Comparison of ENCODE assay signal across 8 cellular contexts in the genomic region with DNA sequence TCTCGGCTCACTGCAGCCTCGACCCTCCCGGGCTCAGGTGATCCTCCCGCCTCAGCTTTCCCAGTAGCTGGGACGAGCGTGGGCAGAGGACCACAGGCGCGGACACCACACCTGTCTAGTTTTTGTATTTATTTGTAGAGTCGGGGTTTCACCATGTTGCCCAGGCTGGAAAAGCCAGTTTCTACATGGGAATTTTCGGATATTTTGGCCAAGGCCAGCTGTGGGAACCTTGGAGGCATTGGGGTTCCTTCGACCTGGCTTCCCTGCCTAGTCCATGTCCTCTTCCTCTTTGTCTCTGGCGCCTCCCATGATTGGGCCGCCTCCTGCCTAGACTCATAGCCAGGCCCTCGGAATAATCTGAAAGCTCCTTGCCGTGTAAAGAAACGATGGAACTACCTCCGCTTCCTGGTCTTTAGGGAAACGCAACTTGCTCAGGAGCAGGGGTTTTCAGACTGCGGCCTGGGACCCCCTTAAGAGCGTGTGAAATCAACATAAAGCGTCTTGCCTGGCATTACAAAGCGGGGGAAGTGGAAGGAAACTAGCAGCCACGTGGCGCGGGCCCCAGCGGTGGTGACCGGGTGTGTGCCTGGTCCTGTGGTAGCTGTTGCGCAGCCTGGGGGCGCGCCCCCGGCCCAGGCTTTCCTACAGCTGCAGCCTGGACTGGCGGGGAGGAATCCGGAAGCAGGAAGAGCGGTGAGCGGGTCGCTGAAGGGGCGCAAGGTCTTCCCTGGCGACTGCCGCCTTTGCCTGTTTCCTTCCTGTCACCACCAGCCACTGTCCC. TPM values are rescaled to one million over a fixed set of nuclear protein-coding genes. Genes with fewer than 3 reads are reported as not detected.
DNase-seq lines count a peak whose midpoint lies in the region; ATAC-seq and TF ChIP-seq lines count a peak whose summit lies in the region.

No MANE protein-coding gene starts in this region.

- no TSS peak for BruUV-seq in PC-3 (replicated peaks; lab: Mats Ljungman, UMichigan)

- peaks cover 36% of the 10 kb centered on the region for H3K4me1 Mint-ChIP-seq in progenitor cell of endocrine pancreas (ENCODE audit: low read depth)

- CTCF ChIA-PET in PC-3 (lab: Charles Lee), result interaction anchor here (0.6 to 0.7 kb wide), 2 partner anchors 26 to 409 kb away, joined by 3 to 11 read pairs; no protein-coding TSS in a partner anchor

- H3K9me3 Mint-ChIP-seq in progenitor cell of endocrine pancreas (ENCODE audit: low read depth), result no peaks in the 10 kb centered on the region

- H3K27me3 ChIP-seq in PC-3 (ENCODE audit: low read length) (no peaks in the 10 kb centered on the region), cardiac muscle cell (no peaks in the 10 kb centered on the region), vagina (no peaks in the 10 kb centered on the region)

- peak overlapping the region; percentile 81 for H3K4me2 ChIP-seq in PC-3 (ENCODE audit: low read length)

- TF ChIP-seq CTCF in PC-3 (conservative IDR thresholded peaks at IDR 0.05; ENCODE audit: low read depth, low read length) (no peak), cardiac muscle cell (IDR thresholded peaks at IDR 0.05; ENCODE audit: low read depth, low read length) (no peak), progenitor cell of endocrine pancreas (IDR thresholded peaks at IDR 0.05; ENCODE audit: unreplicated experiment) (no peak), vagina (IDR thresholded peaks at IDR 0.05) (no peak)

- H4K20me1 ChIP-seq in PC-3 (ENCODE audit: low read length), result peaks cover 31% of the 10 kb centered on the region

- intact Hi-C loops in PC-3 (cut with micrococcal nuclease), result no loop called here
- intact Hi-C loops in vagina (cut with DNase I), result no loop called here

- peak overlapping the region; percentile 91 for H3K9ac ChIP-seq in PC-3 (ENCODE audit: low read length)

- H3K27me3 Mint-ChIP-seq in progenitor cell of endocrine pancreas, result no peaks in the 10 kb centered on the region

- POLR2A ChIA-PET in PC-3 (lab: Charles Lee; ENCODE audit: unreplicated experiment), result interaction anchor here (0.5 to 0.6 kb wide), 3 partner anchors 15 to 123 kb away, joined by 3 to 12 read pairs (median 10); no protein-coding TSS in a partner anchor

- H3K4me3 Mint-ChIP-seq in progenitor cell of endocrine pancreas (ENCODE audit: low read depth), result peak overlapping the region; percentile 76

- ATAC-seq in PC-3, result no peak

- peaks cover 6% of the 10 kb centered on the region for H3F3A ChIP-seq in PC-3 (ENCODE audit: low read length, unreplicated experiment)

- H3K36me3 Mint-ChIP-seq in progenitor cell of endocrine pancreas (ENCODE audit: insufficient read depth), result peaks cover 29% of the 10 kb centered on the region

- DNase-seq in GM03348 (ENCODE audit: low spot score) (peak; percentile 48), PC-3 (no peak), cardiac muscle cell (ENCODE audit: low read depth in 1 of 2, low spot score in 1 of 2) (peak in 1 of 2 donors; percentile 59), progenitor cell of endocrine pancreas (ENCODE audit: low spot score, unreplicated experiment) (peak; percentile 43), vagina (ENCODE audit: extremely low spot score in 2 of 2) (no peak), foreskin melanocyte (no peak), NCI-H524 treated with DMSO at 0.1 percent for 48 hours (lab: John Stamatoyannopoulos, UW) (no peak)
- DNase-seq in activated naive CD4-positive, alpha-beta T cell treated with anti-CD3 and anti-CD28 coated beads, Interleukin-2, amount 50 U/mL, for 16 hours, result peak; percentile 66

- TF ChIP-seq POLR2A in vagina (IDR thresholded peaks at IDR 0.05), result no peak

- peak overlapping the region; percentile 82 for H3K4me3 ChIP-seq in PC-3 (ENCODE audit: low read length)
- H3K4me3 ChIP-seq in cardiac muscle cell, result peak overlapping the region; percentile 85
- peak overlapping the region; percentile 86 to 96 for H3K4me3 ChIP-seq in vagina

- no peaks in the 10 kb centered on the region for H3K9me3 ChIP-seq in PC-3 (ENCODE audit: low read length)
- no peaks in the 10 kb centered on the region for H3K9me3 ChIP-seq in cardiac muscle cell (ENCODE audit: low read depth)
- no peaks in the 10 kb centered on the region for H3K9me3 ChIP-seq in vagina

- peak overlapping the region; percentile 66; the same call in 1 of the 2 replicates for H2AFZ ChIP-seq in PC-3 (ENCODE audit: low read length)

- H3K27ac ChIP-seq in PC-3 (ENCODE audit: low read length), result peak overlapping the region; percentile 79; the same call in 1 of the 2 replicates
- H3K27ac ChIP-seq in cardiac muscle cell, result peak overlapping the region; percentile 98
- H3K27ac ChIP-seq in vagina, result peak overlapping the region; percentile 100

- H3K36me3 ChIP-seq in PC-3 (ENCODE audit: low read depth, low read length), result peaks cover 31% of the 10 kb centered on the region
- H3K36me3 ChIP-seq in cardiac muscle cell, result peaks cover 23% of the 10 kb centered on the region
- H3K36me3 ChIP-seq in vagina, result peaks cover 0 to 25% of the 10 kb centered on the region in 2 donors

- H3K9me2 ChIP-seq in PC-3 (replicated peaks; ENCODE audit: low read length), result no peaks in the 10 kb centered on the region

- H3K4me1 ChIP-seq in PC-3 (ENCODE audit: insufficient read depth, low read length) (peaks cover 17% of the 10 kb centered on the region), cardiac muscle cell (ENCODE audit: low read depth) (peaks cover 25% of the 10 kb centered on the region), vagina (peaks cover 37% of the 10 kb centered on the region)

- peak overlapping the region; percentile 97 for H3K27ac Mint-ChIP-seq in progenitor cell of endocrine pancreas

- H3K79me2 ChIP-seq in PC-3 (ENCODE audit: low read length), result peaks cover 44% of the 10 kb centered on the region

RNA-seq across cellular contexts. Expression of gene HSP90AA1, which starts 1.4 kb away (rescaled TPM):
- 671 and 785 TPM in 2 replicates for total RNA-seq in PC-3 (2014; rRNA removed)
- 142 and 269 TPM in 2 replicates for total RNA-seq in cardiac muscle cell
- 598 and 1,021 TPM in 2 replicates for polyA plus RNA-seq in cardiac muscle cell
- 796 and 811 TPM in 2 replicates for total RNA-seq in progenitor cell of endocrine pancreas
- total RNA-seq in vagina, result 277 TPM

RNA-seq across cellular contexts. Expression of gene WDR20, which starts 51.5 kb away (rescaled TPM):
- total RNA-seq in PC-3 (2014; rRNA removed), result 23.7 and 24.2 TPM in 2 replicates
- total RNA-seq in cardiac muscle cell, result 20.5 and 24.0 TPM in 2 replicates
- 25.6 and 27.0 TPM in 2 replicates for polyA plus RNA-seq in cardiac muscle cell
- total RNA-seq in progenitor cell of endocrine pancreas, result 34.6 and 34.9 TPM in 2 replicates
- 24.8 TPM for total RNA-seq in vagina

Comparison
In these comparisons a context has a peak if more than half of its experiments do, and no peak if none do; other contexts are left out.
1. DNase-seq: peak in GM03348 (single experiment), activated naive CD4-positive, alpha-beta T cell treated with anti-CD3 and anti-CD28 coated beads, Interleukin-2, amount 50 U/mL, for 16 hours (single experiment) and progenitor cell of endocrine pancreas (single experiment); none in PC-3 (single experiment), vagina (0 of 2), foreskin melanocyte (single experiment) and NCI-H524 treated with DMSO at 0.1 percent for 48 hours (single experiment).
2. Peak in every context shown above with its lines, with median percentiles within 50 percentile points of each other: H3K27ac ChIP-seq and H3K4me3 ChIP-seq.